In genomic region chr20:2873010-2873746, GRCh38 we compare ENCODE assay signal across 8 cellular contexts. TPM values are rescaled to one million over a fixed set of nuclear protein-coding genes. Genes with fewer than 3 reads are reported as not detected.
DNase-seq lines count a peak whose midpoint lies in the region; ATAC-seq and TF ChIP-seq lines count a peak whose summit lies in the region.

Gene PTPRA, plus strand, starts transcription at chr20:2873481. Its CDS starts 90,797 bp downstream, at chr20:2964278.

- H3K27me3 Mint-ChIP-seq in T-helper 17 cell, result no peaks in the 10 kb centered on the region

- peaks cover 24% of the 10 kb centered on the region for H3K4me1 ChIP-seq in psoas muscle
- no peaks in the 10 kb centered on the region for H3K4me1 ChIP-seq in urinary bladder (ENCODE audit: insufficient read depth)

- H3K4me3 ChIP-seq in psoas muscle, result peak within 1 kb of the TSS; percentile 99
- H3K4me3 ChIP-seq in urinary bladder (ENCODE audit: low read depth, low read length), result peak within 1 kb of the TSS; percentile 98

- no peaks in the 10 kb centered on the region for H3K27me3 ChIP-seq in psoas muscle (ENCODE audit: insufficient read depth in 3 of 3, low read length in 2 of 3)

- peak within 1 kb of the TSS; percentile 96 for H3K4me3 Mint-ChIP-seq in T-helper 17 cell

- peaks cover 36% of the 10 kb centered on the region for H3K4me1 Mint-ChIP-seq in T-helper 17 cell

- ATAC-seq in GM18498 (IDR thresholded peaks at IDR 0.05; ENCODE audit: unreplicated experiment) (peak; percentile 95), HG02884 (IDR thresholded peaks at IDR 0.05; ENCODE audit: unreplicated experiment) (peak; percentile 89), T-helper 17 cell (peak; percentile 93), left ventricle myocardium superior (peak; percentile 98), psoas muscle (peak; percentile 96 to 98 (median 96))

- no peak for TF ChIP-seq CTCF in psoas muscle (IDR thresholded peaks at IDR 0.05)

- H3K36me3 ChIP-seq in psoas muscle (ENCODE audit: insufficient read depth in 1 of 2, low read depth in 1 of 2) (no peaks in the 10 kb centered on the region), urinary bladder (ENCODE audit: insufficient read depth) (no peaks in the 10 kb centered on the region)

- peak; percentile 75 for DNase-seq in NCI-H1694 (lab: John Stamatoyannopoulos, UW)
- peak; percentile 80 to 88 (median 81) for DNase-seq in T-helper 17 cell
- DNase-seq in amygdala (lab: John Stamatoyannopoulos, UW), result peak; percentile 36 to 96 (median 87)
- DNase-seq in left ventricle myocardium superior, result peak; percentile 95
- DNase-seq in psoas muscle, result peak; percentile 93 to 96

- intact Hi-C loops in left ventricle myocardium superior (cut with micrococcal nuclease) (no loop called here), psoas muscle (cut with DNase I) (loop anchor here in 1 of 2 donors (10.0 kb wide), 1 partner anchor 112 kb away; no protein-coding TSS in a partner anchor)

- no peaks in the 10 kb centered on the region for H3K9me3 ChIP-seq in T-helper 17 cell (ENCODE audit: control insufficient read depth, low read length, poor library complexity, severe bottlenecking)
- no peaks in the 10 kb centered on the region for H3K9me3 ChIP-seq in psoas muscle

- no peaks in the 10 kb centered on the region for H3K36me3 Mint-ChIP-seq in T-helper 17 cell (ENCODE audit: low read depth)

- peak within 1 kb of the TSS; percentile 89 for H3K27ac Mint-ChIP-seq in T-helper 17 cell

- 0% methylated on average over 57 to 83 of the region's 83 CpGs for WGBS in psoas muscle, 3 donors
- WGBS in urinary bladder, result under 1% methylated on average over 83 of the region's 83 CpGs

- H3K27ac ChIP-seq in psoas muscle, result peak within 1 kb of the TSS; percentile 86
- H3K27ac ChIP-seq in urinary bladder (ENCODE audit: low read depth), result peak within 1 kb of the TSS; percentile 72

RNA-seq across cellular contexts. Expression of gene PTPRA, which starts in this region (rescaled TPM):
- total RNA-seq in T-helper 17 cell (10 to 100 TPM; 72.1 to 76.5 TPM), left ventricle myocardium superior (26.5 TPM), psoas muscle (10 to 100 TPM; 15.0 to 19.9 (median 18.2) TPM), urinary bladder (139 TPM)
- polyA plus RNA-seq in psoas muscle (1 to 10 TPM; 7.6 to 9.6 (median 8.2) TPM), urinary bladder (52.6 TPM)

Comparison
In these comparisons a context has a peak if more than half of its experiments do, and no peak if none do; other contexts are left out.
1. Peak in every context shown above with its lines: DNase-seq, ATAC-seq, H3K4me3 ChIP-seq and H3K27ac ChIP-seq.